1 cellular context compared by ENCODE assay signal in genomic region chr20:37298190-37298939, GRCh38.
TF ChIP-seq lines count a peak whose summit lies in the region.

No MANE protein-coding gene starts in this region.

TF ChIP-seq in GM23338, 12 proteins besides CTCF, POLR2A, EP300 and RAD21 (continued from another document):
- TF ChIP-seq, protein P1, sequence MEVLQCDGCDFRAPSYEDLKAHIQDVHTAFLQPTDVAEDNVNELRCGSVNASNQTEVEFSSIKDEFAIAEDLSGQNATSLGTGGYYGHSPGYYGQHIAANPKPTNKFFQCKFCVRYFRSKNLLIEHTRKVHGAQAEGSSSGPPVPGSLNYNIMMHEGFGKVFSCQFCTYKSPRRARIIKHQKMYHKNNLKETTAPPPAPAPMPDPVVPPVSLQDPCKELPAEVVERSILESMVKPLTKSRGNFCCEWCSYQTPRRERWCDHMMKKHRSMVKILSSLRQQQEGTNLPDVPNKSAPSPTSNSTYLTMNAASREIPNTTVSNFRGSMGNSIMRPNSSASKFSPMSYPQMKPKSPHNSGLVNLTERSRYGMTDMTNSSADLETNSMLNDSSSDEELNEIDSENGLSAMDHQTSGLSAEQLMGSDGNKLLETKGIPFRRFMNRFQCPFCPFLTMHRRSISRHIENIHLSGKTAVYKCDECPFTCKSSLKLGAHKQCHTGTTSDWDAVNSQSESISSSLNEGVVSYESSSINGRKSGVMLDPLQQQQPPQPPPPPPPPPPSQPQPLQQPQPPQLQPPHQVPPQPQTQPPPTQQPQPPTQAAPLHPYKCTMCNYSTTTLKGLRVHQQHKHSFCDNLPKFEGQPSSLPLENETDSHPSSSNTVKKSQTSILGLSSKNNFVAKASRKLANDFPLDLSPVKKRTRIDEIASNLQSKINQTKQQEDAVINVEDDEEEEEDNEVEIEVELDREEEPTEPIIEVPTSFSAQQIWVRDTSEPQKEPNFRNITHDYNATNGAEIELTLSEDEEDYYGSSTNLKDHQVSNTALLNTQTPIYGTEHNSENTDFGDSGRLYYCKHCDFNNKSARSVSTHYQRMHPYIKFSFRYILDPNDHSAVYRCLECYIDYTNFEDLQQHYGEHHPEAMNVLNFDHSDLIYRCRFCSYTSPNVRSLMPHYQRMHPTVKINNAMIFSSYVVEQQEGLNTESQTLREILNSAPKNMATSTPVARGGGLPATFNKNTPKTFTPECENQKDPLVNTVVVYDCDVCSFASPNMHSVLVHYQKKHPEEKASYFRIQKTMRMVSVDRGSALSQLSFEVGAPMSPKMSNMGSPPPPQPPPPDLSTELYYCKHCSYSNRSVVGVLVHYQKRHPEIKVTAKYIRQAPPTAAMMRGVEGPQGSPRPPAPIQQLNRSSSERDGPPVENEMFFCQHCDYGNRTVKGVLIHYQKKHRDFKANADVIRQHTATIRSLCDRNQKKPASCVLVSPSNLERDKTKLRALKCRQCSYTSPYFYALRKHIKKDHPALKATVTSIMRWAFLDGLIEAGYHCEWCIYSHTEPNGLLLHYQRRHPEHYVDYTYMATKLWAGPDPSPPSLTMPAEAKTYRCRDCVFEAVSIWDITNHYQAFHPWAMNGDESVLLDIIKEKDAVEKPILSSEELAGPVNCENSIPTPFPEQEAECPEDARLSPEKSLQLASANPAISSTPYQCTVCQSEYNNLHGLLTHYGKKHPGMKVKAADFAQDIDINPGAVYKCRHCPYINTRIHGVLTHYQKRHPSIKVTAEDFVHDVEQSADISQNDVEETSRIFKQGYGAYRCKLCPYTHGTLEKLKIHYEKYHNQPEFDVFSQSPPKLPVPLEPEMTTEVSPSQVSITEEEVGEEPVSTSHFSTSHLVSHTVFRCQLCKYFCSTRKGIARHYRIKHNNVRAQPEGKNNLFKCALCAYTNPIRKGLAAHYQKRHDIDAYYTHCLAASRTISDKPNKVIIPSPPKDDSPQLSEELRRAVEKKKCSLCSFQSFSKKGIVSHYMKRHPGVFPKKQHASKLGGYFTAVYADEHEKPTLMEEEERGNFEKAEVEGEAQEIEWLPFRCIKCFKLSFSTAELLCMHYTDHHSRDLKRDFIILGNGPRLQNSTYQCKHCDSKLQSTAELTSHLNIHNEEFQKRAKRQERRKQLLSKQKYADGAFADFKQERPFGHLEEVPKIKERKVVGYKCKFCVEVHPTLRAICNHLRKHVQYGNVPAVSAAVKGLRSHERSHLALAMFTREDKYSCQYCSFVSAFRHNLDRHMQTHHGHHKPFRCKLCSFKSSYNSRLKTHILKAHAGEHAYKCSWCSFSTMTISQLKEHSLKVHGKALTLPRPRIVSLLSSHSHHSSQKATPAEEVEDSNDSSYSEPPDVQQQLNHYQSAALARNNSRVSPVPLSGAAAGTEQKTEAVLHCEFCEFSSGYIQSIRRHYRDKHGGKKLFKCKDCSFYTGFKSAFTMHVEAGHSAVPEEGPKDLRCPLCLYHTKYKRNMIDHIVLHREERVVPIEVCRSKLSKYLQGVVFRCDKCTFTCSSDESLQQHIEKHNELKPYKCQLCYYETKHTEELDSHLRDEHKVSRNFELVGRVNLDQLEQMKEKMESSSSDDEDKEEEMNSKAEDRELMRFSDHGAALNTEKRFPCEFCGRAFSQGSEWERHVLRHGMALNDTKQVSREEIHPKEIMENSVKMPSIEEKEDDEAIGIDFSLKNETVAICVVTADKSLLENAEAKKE (CRISPR knock-in tag; IDR thresholded peaks at IDR 0.05) = no peak
- TF ChIP-seq CREB1 (CRISPR knock-in tag; IDR thresholded peaks at IDR 0.05; ENCODE audit: low read depth) (no peak), POLR2AphosphoS5 (IDR thresholded peaks at IDR 0.05; ENCODE audit: low read depth) (no peak), STAT1 (IDR thresholded peaks at IDR 0.05; ENCODE audit: unreplicated experiment) (no peak), EZH2phosphoT487 (IDR thresholded peaks at IDR 0.05; ENCODE audit: unreplicated experiment) (no peak), NANOG (IDR thresholded peaks at IDR 0.05; ENCODE audit: borderline replicate concordance) (no peak)
- TF ChIP-seq, protein P2, sequence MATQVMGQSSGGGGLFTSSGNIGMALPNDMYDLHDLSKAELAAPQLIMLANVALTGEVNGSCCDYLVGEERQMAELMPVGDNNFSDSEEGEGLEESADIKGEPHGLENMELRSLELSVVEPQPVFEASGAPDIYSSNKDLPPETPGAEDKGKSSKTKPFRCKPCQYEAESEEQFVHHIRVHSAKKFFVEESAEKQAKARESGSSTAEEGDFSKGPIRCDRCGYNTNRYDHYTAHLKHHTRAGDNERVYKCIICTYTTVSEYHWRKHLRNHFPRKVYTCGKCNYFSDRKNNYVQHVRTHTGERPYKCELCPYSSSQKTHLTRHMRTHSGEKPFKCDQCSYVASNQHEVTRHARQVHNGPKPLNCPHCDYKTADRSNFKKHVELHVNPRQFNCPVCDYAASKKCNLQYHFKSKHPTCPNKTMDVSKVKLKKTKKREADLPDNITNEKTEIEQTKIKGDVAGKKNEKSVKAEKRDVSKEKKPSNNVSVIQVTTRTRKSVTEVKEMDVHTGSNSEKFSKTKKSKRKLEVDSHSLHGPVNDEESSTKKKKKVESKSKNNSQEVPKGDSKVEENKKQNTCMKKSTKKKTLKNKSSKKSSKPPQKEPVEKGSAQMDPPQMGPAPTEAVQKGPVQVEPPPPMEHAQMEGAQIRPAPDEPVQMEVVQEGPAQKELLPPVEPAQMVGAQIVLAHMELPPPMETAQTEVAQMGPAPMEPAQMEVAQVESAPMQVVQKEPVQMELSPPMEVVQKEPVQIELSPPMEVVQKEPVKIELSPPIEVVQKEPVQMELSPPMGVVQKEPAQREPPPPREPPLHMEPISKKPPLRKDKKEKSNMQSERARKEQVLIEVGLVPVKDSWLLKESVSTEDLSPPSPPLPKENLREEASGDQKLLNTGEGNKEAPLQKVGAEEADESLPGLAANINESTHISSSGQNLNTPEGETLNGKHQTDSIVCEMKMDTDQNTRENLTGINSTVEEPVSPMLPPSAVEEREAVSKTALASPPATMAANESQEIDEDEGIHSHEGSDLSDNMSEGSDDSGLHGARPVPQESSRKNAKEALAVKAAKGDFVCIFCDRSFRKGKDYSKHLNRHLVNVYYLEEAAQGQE (IDR thresholded peaks at IDR 0.05; ENCODE audit: unreplicated experiment) = no peak
